Comparison of ENCODE assay signal across 12 cellular contexts in the genomic region with DNA sequence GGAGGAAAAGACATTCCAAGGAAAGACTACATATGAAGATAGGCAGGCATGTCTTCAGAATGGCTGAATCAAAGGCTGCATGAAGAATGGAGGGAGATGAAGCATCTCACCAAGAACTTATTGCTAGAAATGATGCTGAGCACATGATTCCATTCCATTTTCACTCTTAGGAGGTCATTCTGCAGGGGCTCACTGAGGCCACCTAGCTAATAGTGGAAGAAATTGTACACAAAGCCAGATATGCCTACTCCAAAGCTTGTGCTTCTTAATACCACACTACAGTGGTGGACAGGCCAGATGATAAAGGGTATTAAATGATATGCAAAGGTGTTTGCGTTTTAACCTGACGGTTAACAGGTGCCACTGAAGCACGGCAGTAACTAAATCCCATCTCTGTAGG. TPM values are rescaled to one million over a fixed set of nuclear protein-coding genes. Genes with fewer than 3 reads are reported as not detected.
DNase-seq lines count a peak whose midpoint lies in the region; ATAC-seq and TF ChIP-seq lines count a peak whose summit lies in the region.
"Had no signal": no experiment of that assay in that cellular context is flagged by ENCODE, and none has a peak within 500 bp of the region (broad histone marks: within the 10 kb centered on the region; RNA-seq: fewer than 3 reads in every experiment).

No MANE protein-coding gene starts in this region.

- H3K4me3 Mint-ChIP-seq in activated CD8-positive, alpha-beta memory T cell treated with anti-CD3 and anti-CD28 coated beads, Interleukin-2, amount 10 ng/mL, durations not matched to agents 7 days and 5 days = no peak overlapping the region
- H3K4me3 Mint-ChIP-seq: naive thymus-derived CD8-positive, alpha-beta T cell had no signal

- WGBS in SK-N-SH (ENCODE audit: low lambda C conversion rate) = 69% methylated on average over 3 of the region's 3 CpGs

- peaks cover 11% of the 10 kb centered on the region for H3K4me1 Mint-ChIP-seq in activated CD8-positive, alpha-beta memory T cell treated with anti-CD3 and anti-CD28 coated beads, Interleukin-2, amount 10 ng/mL, durations not matched to agents 7 days and 5 days

- peaks cover 4% of the 10 kb centered on the region; the same call in 1 of the 2 replicates for H3K79me2 ChIP-seq in SK-N-SH (ENCODE audit: insufficient read depth)

- no peaks in the 10 kb centered on the region for H4K20me1 ChIP-seq in SK-N-SH (ENCODE audit: insufficient read depth)

- CTCF ChIA-PET in A673 (lab: Charles Lee) (interaction anchor here (1.2 kb wide), 1 partner anchor 15 kb away, joined by 3 read pairs; a partner anchor contains a TSS), SK-N-SH (lab: Yijun Ruan, JAX) (interaction anchor here (1.1 to 3.8 kb wide), 10 partner anchors 11 to 205 kb away, joined by 3 to 20 read pairs (median 8); a partner anchor contains a TSS)
- CTCF ChIA-PET in activated CD8-positive, alpha-beta memory T cell treated with anti-CD3 and anti-CD28 coated beads, Interleukin-2, amount 10 ng/mL, durations not matched to agents 7 days and 5 days (lab: Charles Lee) = interaction anchor here (0.5 to 3.5 kb wide), 7 partner anchors 11 to 206 kb away, joined by 3 to 35 read pairs (median 3); no protein-coding TSS in a partner anchor

- peaks cover 53% of the 10 kb centered on the region for H3K36me3 ChIP-seq in A673 (ENCODE audit: insufficient read depth, low read length, poor library complexity, severe bottlenecking)
- H3K36me3 ChIP-seq in SK-N-SH (replicated peaks in 1 of 2; ENCODE audit: control insufficient read depth in 1 of 2, insufficient read depth in 2 of 2, low read length in 1 of 2) = peaks cover 27 to 50% of the 10 kb centered on the region in 2 experiments

- DNase-seq in A673 (ENCODE audit: low spot score) = no peak
- no peak for DNase-seq in SK-N-SH
- DNase-seq in fibroblast of the aortic adventitia (ENCODE audit: low read depth) = no peak
- DNase-seq in activated CD8-positive, alpha-beta memory T cell treated with anti-CD3 and anti-CD28 coated beads, Interleukin-2, amount 10 ng/mL, durations not matched to agents 7 days and 5 days = no peak
- DNase-seq: activated CD4-positive, alpha-beta T cell treated with anti-CD3 and anti-CD28 coated beads for 48 hours; naive thymus-derived CD8-positive, alpha-beta T cell; stimulated activated CD4-positive, alpha-beta T cell treated with anti-CD3 and anti-CD28 coated beads, Interleukin-4, amount 100 ng/mL, for 4 hours; thyroid gland had no signal

- H3K27me3 ChIP-seq in A673 (replicated peaks; ENCODE audit: insufficient read depth, low read depth, low read length, poor library complexity) = no peaks in the 10 kb centered on the region
- no peaks in the 10 kb centered on the region for H3K27me3 ChIP-seq in SK-N-SH (ENCODE audit: insufficient read depth)
- H3K27me3 ChIP-seq: thyroid gland had no signal

- no peak overlapping the region for H3K4me2 ChIP-seq in SK-N-SH

- no peak overlapping the region for H3K9ac ChIP-seq in SK-N-SH

- TF ChIP-seq EP300 in SK-N-SH (IDR thresholded peaks at IDR 0.05; ENCODE audit: borderline replicate concordance in 1 of 2, low read depth in 1 of 2, low read length in 1 of 2) = no peak

- H3K9me3 Mint-ChIP-seq in activated CD8-positive, alpha-beta memory T cell treated with anti-CD3 and anti-CD28 coated beads, Interleukin-2, amount 10 ng/mL, durations not matched to agents 7 days and 5 days (ENCODE audit: low read depth) = no peaks in the 10 kb centered on the region
- H3K9me3 Mint-ChIP-seq: naive thymus-derived CD8-positive, alpha-beta T cell had no signal

- H2AFZ ChIP-seq in SK-N-SH (ENCODE audit: low read depth) = no peak overlapping the region

- peaks cover 22% of the 10 kb centered on the region for H3K36me3 Mint-ChIP-seq in activated CD8-positive, alpha-beta memory T cell treated with anti-CD3 and anti-CD28 coated beads, Interleukin-2, amount 10 ng/mL, durations not matched to agents 7 days and 5 days

- intact Hi-C loops in A673 (cut with micrococcal nuclease; ENCODE audit: unreplicated experiment) = no loop called here

- no TSS peak for BruUV-seq in A673 (replicated peaks; lab: Mats Ljungman, UMichigan)

- no peaks in the 10 kb centered on the region for H3K4me1 ChIP-seq in A673 (ENCODE audit: insufficient read depth, low read length, poor library complexity, severe bottlenecking)
- H3K4me1 ChIP-seq in SK-N-SH (ENCODE audit: control insufficient read depth in 1 of 2, insufficient read depth in 2 of 2, low read depth in 1 of 2, low read length in 1 of 2) = no peaks in the 10 kb centered on the region
- H3K4me1 ChIP-seq: thyroid gland had no signal

- POLR2A ChIA-PET in A673 (lab: Charles Lee; ENCODE audit: low non-redundant PET) (no interaction called here), SK-N-SH (lab: Yijun Ruan, JAX) (no interaction called here)

- H3K9me2 ChIP-seq in SK-N-SH = no peaks in the 10 kb centered on the region

- no peak overlapping the region for H3K27ac ChIP-seq in A673 (ENCODE audit: low read depth, low read length, poor library complexity, severe bottlenecking)
- no peak overlapping the region for H3K27ac ChIP-seq in SK-N-SH (ENCODE audit: low read depth in 2 of 2, low read length in 1 of 2)
- H3K27ac ChIP-seq: thyroid gland had no signal

- H3K27ac Mint-ChIP-seq in activated CD8-positive, alpha-beta memory T cell treated with anti-CD3 and anti-CD28 coated beads, Interleukin-2, amount 10 ng/mL, durations not matched to agents 7 days and 5 days = no peak overlapping the region

- TF ChIP-seq CTCF in A673 (conservative IDR thresholded peaks at IDR 0.05; ENCODE audit: low read depth, low read length) (peak; percentile 52), GM12875 (IDR thresholded peaks at IDR 0.05; ENCODE audit: borderline replicate concordance, insufficient read depth, low read depth, low read length) (peak; percentile 42; the same call in 1 of the 2 replicates), SK-N-SH (IDR thresholded peaks at IDR 0.05) (peak; percentile 41), fibroblast of the aortic adventitia (IDR thresholded peaks at IDR 0.05; ENCODE audit: insufficient read depth, low read length) (peak; percentile 38)

- H3K9me3 ChIP-seq in A673 (ENCODE audit: low read depth, low read length, poor library complexity, severe bottlenecking) = no peaks in the 10 kb centered on the region
- no peaks in the 10 kb centered on the region for H3K9me3 ChIP-seq in SK-N-SH
- H3K9me3 ChIP-seq: thyroid gland had no signal

- H3F3A ChIP-seq in SK-N-SH (replicated peaks; ENCODE audit: insufficient read depth) = peaks cover 4% of the 10 kb centered on the region

- H3K4me3 ChIP-seq in A673 (ENCODE audit: low read depth, low read length, poor library complexity, severe bottlenecking) = no peak overlapping the region
- no peak overlapping the region for H3K4me3 ChIP-seq in GM12875 (ENCODE audit: low read depth, low read length)
- no peak overlapping the region for H3K4me3 ChIP-seq in SK-N-SH (ENCODE audit: low read depth in 2 of 2, low read length in 1 of 2)
- no peak overlapping the region for H3K4me3 ChIP-seq in fibroblast of the aortic adventitia (ENCODE audit: low read depth, low read length)
- H3K4me3 ChIP-seq: thyroid gland had no signal

- no peak for TF ChIP-seq RAD21 in SK-N-SH (IDR thresholded peaks at IDR 0.05; ENCODE audit: low read length)

- ATAC-seq in activated CD8-positive, alpha-beta memory T cell treated with anti-CD3 and anti-CD28 coated beads, Interleukin-2, amount 10 ng/mL, durations not matched to agents 7 days and 5 days = no peak
- ATAC-seq in GM21423 (IDR thresholded peaks at IDR 0.05; ENCODE audit: unreplicated experiment) (no peak), HG02759 (IDR thresholded peaks at IDR 0.05; ENCODE audit: unreplicated experiment) (no peak), GM21576 (IDR thresholded peaks at IDR 0.05; ENCODE audit: unreplicated experiment) (no peak)
- ATAC-seq: naive thymus-derived CD8-positive, alpha-beta T cell had no signal

- no peaks in the 10 kb centered on the region for H3K27me3 Mint-ChIP-seq in activated CD8-positive, alpha-beta memory T cell treated with anti-CD3 and anti-CD28 coated beads, Interleukin-2, amount 10 ng/mL, durations not matched to agents 7 days and 5 days
- H3K27me3 Mint-ChIP-seq: naive thymus-derived CD8-positive, alpha-beta T cell had no signal

TF ChIP-seq in SK-N-SH, 30 proteins besides CTCF, POLR2A, EP300 and RAD21:
- peak; percentile 19; the same call in 1 of the 2 replicates for TF ChIP-seq SMC3 (IDR thresholded peaks at IDR 0.05; ENCODE audit: low read depth, low read length)
- TF ChIP-seq GABPA (IDR thresholded peaks at IDR 0.05; ENCODE audit: low read depth) = no peak

RNA-seq across cellular contexts. Expression of a gene that starts 14.7 kb away (rescaled TPM):
- total RNA-seq in A673 (2021) (105 and 107 TPM in 2 replicates), fibroblast of the aortic adventitia (ENCODE audit: low replicate concordance) (23.5 and 25.2 TPM in 2 replicates)
- 97.4 and 116 TPM in 2 replicates for polyA plus RNA-seq in SK-N-SH (2012; rRNA removed)
- 129 and 149 TPM in 2 replicates for polyA plus RNA-seq in SK-N-SH (2012; cell fraction: cytosol; rRNA removed)
- 34.0 and 34.2 TPM in 2 replicates for polyA plus RNA-seq in SK-N-SH (2012; cell fraction: nucleus; rRNA removed)
- 10 to 100 TPM; 36.4 to 49.1 TPM for total RNA-seq in activated CD8-positive, alpha-beta memory T cell treated with anti-CD3 and anti-CD28 coated beads, Interleukin-2, amount 10 ng/mL, durations not matched to agents 7 days and 5 days

RNA-seq across cellular contexts. Expression of a gene that starts 14.9 kb away (rescaled TPM):
- not detected in 2 replicates for total RNA-seq in A673 (2021)
- polyA plus RNA-seq in SK-N-SH (2012; rRNA removed) = not detected in 2 replicates
- polyA plus RNA-seq in SK-N-SH (2012; cell fraction: cytosol; rRNA removed) = 0.06 and 0.09 TPM in 2 replicates
- polyA plus RNA-seq in SK-N-SH (2012; cell fraction: nucleus; rRNA removed) = 0.11 and 0.16 TPM in 2 replicates
- not detected in 2 replicates for total RNA-seq in fibroblast of the aortic adventitia (ENCODE audit: low replicate concordance)
- not detected for total RNA-seq in activated CD8-positive, alpha-beta memory T cell treated with anti-CD3 and anti-CD28 coated beads, Interleukin-2, amount 10 ng/mL, durations not matched to agents 7 days and 5 days
- total RNA-seq: naive thymus-derived CD8-positive, alpha-beta T cell; thyroid gland had no signal
- polyA plus RNA-seq: naive thymus-derived CD8-positive, alpha-beta T cell had no signal

RNA-seq across cellular contexts. Expression of a gene that starts 51.7 kb away (rescaled TPM):
- 3.0 and 5.4 TPM in 2 replicates for total RNA-seq in A673 (2021)
- polyA plus RNA-seq in SK-N-SH (2012; rRNA removed) = 6.0 and 6.8 TPM in 2 replicates
- 3.9 and 5.4 TPM in 2 replicates for polyA plus RNA-seq in SK-N-SH (2012; cell fraction: cytosol; rRNA removed)
- polyA plus RNA-seq in SK-N-SH (2012; cell fraction: nucleus; rRNA removed) = 6.6 and 8.0 TPM in 2 replicates
- 4.8 and 7.3 TPM in 2 replicates for total RNA-seq in fibroblast of the aortic adventitia (ENCODE audit: low replicate concordance)
- 1 to 10 TPM; 2.2 to 2.5 TPM for total RNA-seq in activated CD8-positive, alpha-beta memory T cell treated with anti-CD3 and anti-CD28 coated beads, Interleukin-2, amount 10 ng/mL, durations not matched to agents 7 days and 5 days
